In genomic region chr11:66976048-66976467, GRCh38 we compare ENCODE assay signal across 8 cellular contexts. TPM values are rescaled to one million over a fixed set of nuclear protein-coding genes. Genes with fewer than 3 reads are reported as not detected.
DNase-seq lines count a peak whose midpoint lies in the region; ATAC-seq and TF ChIP-seq lines count a peak whose summit lies in the region.

No MANE protein-coding gene starts in this region.

- no peaks in the 10 kb centered on the region for H3K27me3 ChIP-seq in CD8-positive, alpha-beta T cell (ENCODE audit: insufficient read depth, low read length)
- H3K27me3 ChIP-seq in adrenal gland (no peaks in the 10 kb centered on the region), mucosa of rectum (ENCODE audit: control insufficient read depth in 2 of 2, insufficient read depth in 2 of 2, low read length in 2 of 2) (no peaks in the 10 kb centered on the region)

- peak; percentile 15 for TF ChIP-seq CTCF in CD8-positive, alpha-beta T cell (IDR thresholded peaks at IDR 0.05)
- TF ChIP-seq CTCF in HFFc6 (IDR thresholded peaks at IDR 0.05) (peak; percentile 84), adrenal gland (IDR thresholded peaks at IDR 0.05) (peak; percentile 21 to 59 (median 54))

- CTCF ChIA-PET in CD8-positive, alpha-beta T cell (lab: Charles Lee), result interaction anchor here (1.0 to 1.7 kb wide), 5 partner anchors 16 to 281 kb away, joined by 3 to 14 read pairs (median 3); no protein-coding TSS in a partner anchor

- no peaks in the 10 kb centered on the region for H3K9me3 ChIP-seq in CD8-positive, alpha-beta T cell (ENCODE audit: low read length)
- H3K9me3 ChIP-seq in adrenal gland (replicated peaks in 1 of 3) (peaks cover 0 to 7% (median 0%) of the 10 kb centered on the region in 3 donors), mucosa of rectum (ENCODE audit: control insufficient read depth in 2 of 2, low read length in 2 of 2) (no peaks in the 10 kb centered on the region)

- WGBS in adrenal gland, 4 donors, result 62 to 74% (median 65%) methylated on average over 9 of the region's 9 CpGs

- no peak overlapping the region for H3K4me3 Mint-ChIP-seq in CD8-positive, alpha-beta T cell
- no peak overlapping the region for H3K4me3 Mint-ChIP-seq in HFFc6

- peaks cover 8% of the 10 kb centered on the region for H3K27me3 Mint-ChIP-seq in CD8-positive, alpha-beta T cell (ENCODE audit: low read depth)
- no peaks in the 10 kb centered on the region; the same call in 1 of the 2 replicates for H3K27me3 Mint-ChIP-seq in HFFc6 (ENCODE audit: insufficient read depth)

- no peak overlapping the region for H3K27ac ChIP-seq in CD8-positive, alpha-beta T cell (ENCODE audit: low read depth, low read length)
- H3K27ac ChIP-seq in adrenal gland (no peak overlapping the region), mucosa of rectum (ENCODE audit: low read depth in 2 of 2, low read length in 2 of 2) (peak overlapping the region in 1 of 2 donors; percentile 7)

- no peaks in the 10 kb centered on the region for H3K4me1 Mint-ChIP-seq in CD8-positive, alpha-beta T cell (ENCODE audit: low read depth)
- H3K4me1 Mint-ChIP-seq in HFFc6 (ENCODE audit: low read depth), result peaks cover 25% of the 10 kb centered on the region

- no peaks in the 10 kb centered on the region for H3K4me1 ChIP-seq in CD8-positive, alpha-beta T cell (ENCODE audit: insufficient read depth, low read length)
- H3K4me1 ChIP-seq in adrenal gland (replicated peaks in 1 of 2), result peaks cover 5 to 15% of the 10 kb centered on the region in 2 donors
- H3K4me1 ChIP-seq in mucosa of rectum (ENCODE audit: control insufficient read depth in 2 of 2, insufficient read depth in 2 of 2, low read length in 2 of 2), result peaks cover 0 to 3% of the 10 kb centered on the region in 2 donors

- peak overlapping the region in 1 of 2 donors; percentile 9 for H3K9ac ChIP-seq in mucosa of rectum (ENCODE audit: low read depth in 1 of 2, low read length in 2 of 2)

- peaks cover 2% of the 10 kb centered on the region for H3K9me3 Mint-ChIP-seq in CD8-positive, alpha-beta T cell
- peaks cover 26% of the 10 kb centered on the region for H3K9me3 Mint-ChIP-seq in HFFc6

- no peaks in the 10 kb centered on the region for H3K36me3 Mint-ChIP-seq in CD8-positive, alpha-beta T cell
- H3K36me3 Mint-ChIP-seq in HFFc6 (ENCODE audit: low read depth), result peaks cover 7% of the 10 kb centered on the region; the same call in 1 of the 2 replicates

- TF ChIP-seq POLR2A in adrenal gland (IDR thresholded peaks at IDR 0.05), result no peak

- no peaks in the 10 kb centered on the region for H3K36me3 ChIP-seq in CD8-positive, alpha-beta T cell (ENCODE audit: insufficient read depth, low read length)
- no peaks in the 10 kb centered on the region for H3K36me3 ChIP-seq in adrenal gland (replicated peaks in 1 of 2)
- no peaks in the 10 kb centered on the region for H3K36me3 ChIP-seq in mucosa of rectum (ENCODE audit: control insufficient read depth in 2 of 2, insufficient read depth in 2 of 2, low read length in 2 of 2)

- peak in 2 of 7 experiments; percentile 11 to 16 for DNase-seq in CD8-positive, alpha-beta T cell
- no peak for DNase-seq in HFFc6
- DNase-seq in adrenal gland, result no peak
- no peak for DNase-seq in AG08396 (ENCODE audit: low spot score)
- no peak for DNase-seq in NCI-H146 treated with DMSO at 0.1 percent for 48 hours (lab: John Stamatoyannopoulos, UW; ENCODE audit: unreplicated experiment)

- POLR2A ChIA-PET in CD8-positive, alpha-beta T cell (lab: Charles Lee), result no interaction called here

- H3K27ac Mint-ChIP-seq in CD8-positive, alpha-beta T cell, result no peak overlapping the region
- H3K27ac Mint-ChIP-seq in HFFc6, result no peak overlapping the region

- H3K4me3 ChIP-seq in CD8-positive, alpha-beta T cell (ENCODE audit: low read depth, low read length), result no peak overlapping the region
- H3K4me3 ChIP-seq in adrenal gland, result no peak overlapping the region
- H3K4me3 ChIP-seq in mucosa of rectum (ENCODE audit: low read length in 2 of 2), result peak overlapping the region; percentile 14 to 54

- ATAC-seq in CD8-positive, alpha-beta T cell, result no peak
- ATAC-seq in GM19351 (IDR thresholded peaks at IDR 0.05; ENCODE audit: unreplicated experiment) (no peak), GM21786 (IDR thresholded peaks at IDR 0.05; ENCODE audit: unreplicated experiment) (no peak)

- intact Hi-C loops in CD8-positive, alpha-beta T cell (cut with DNase I, micrococcal nuclease), result no loop called here
- intact Hi-C loops in adrenal gland (cut with DNase I), result loop anchor here in 1 of 2 donors (10.0 kb wide), 1 partner anchor 281 kb away; no protein-coding TSS in a partner anchor

RNA-seq across cellular contexts. Expression of gene C11orf86, which starts 1.0 kb away (rescaled TPM):
- not detected for total RNA-seq in CD8-positive, alpha-beta T cell
- total RNA-seq in HFFc6 (2021; fragmentation: NEBNext Ultra II Directional; extraction: Animal tissue kit (Norgen Biotek cat#: 25700)), result not detected
- total RNA-seq in adrenal gland, result 10 to 100 TPM in 1 of 8 donors, 1 to 10 TPM in 1, under 1 TPM in 5, not detected in 1; 0.25 to 29.9 (median 0.54) TPM
- 1 to 10 TPM; 1.4 to 6.7 (median 2.7) TPM for polyA plus RNA-seq in adrenal gland

RNA-seq across cellular contexts. Expression of gene PC, which starts 17.9 kb away (rescaled TPM):
- 1 to 10 TPM; 4.4 to 4.5 TPM for total RNA-seq in CD8-positive, alpha-beta T cell
- 10 to 100 TPM; 13.2 to 21.8 (median 19.3) TPM for total RNA-seq in HFFc6 (2021; fragmentation: NEBNext Ultra II Directional; extraction: Animal tissue kit (Norgen Biotek cat#: 25700))
- total RNA-seq in adrenal gland, result 100 to 1,000 TPM in 2 of 8 donors, 10 to 100 TPM in 6; 63.7 to 231 (median 90.7) TPM
- 100 to 1,000 TPM in 1 of 3 donors, 10 to 100 TPM in 2; 74.2 to 134 (median 76.7) TPM for polyA plus RNA-seq in adrenal gland

RNA-seq across cellular contexts. Expression of gene SYT12, which starts 46.9 kb away (rescaled TPM):
- not detected for total RNA-seq in CD8-positive, alpha-beta T cell
- not detected for total RNA-seq in HFFc6 (2021; fragmentation: NEBNext Ultra II Directional; extraction: Animal tissue kit (Norgen Biotek cat#: 25700))
- 10 to 100 TPM in 1 of 8 donors, 1 to 10 TPM in 7; 1.0 to 55.6 (median 2.9) TPM for total RNA-seq in adrenal gland
- polyA plus RNA-seq in adrenal gland, result 10 to 100 TPM in 1 of 3 donors, 1 to 10 TPM in 2; 7.2 to 20.3 (median 7.9) TPM

Comparison
In these comparisons a context has a peak if more than half of its experiments do, and no peak if none do; other contexts are left out.
1. H3K4me3 ChIP-seq: peak in mucosa of rectum (2 of 2); none in CD8-positive, alpha-beta T cell (single experiment) and adrenal gland (0 of 4).
2. CTCF ChIP-seq: peak in every context shown above with its lines; median percentile 84 in HFFc6; 54 in adrenal gland; 15 in CD8-positive, alpha-beta T cell.